ENCODE assay signal across 8 cellular contexts in genomic region chr22:38218661-38219331, GRCh38. TPM values are rescaled to one million over a fixed set of nuclear protein-coding genes. Genes with fewer than 3 reads are reported as not detected.
DNase-seq lines count a peak whose midpoint lies in the region; ATAC-seq and TF ChIP-seq lines count a peak whose summit lies in the region.

No MANE protein-coding gene starts in this region.

- H3K9me3 ChIP-seq in Caco-2 (no peaks in the 10 kb centered on the region), lower lobe of right lung (no peaks in the 10 kb centered on the region), stomach (no peaks in the 10 kb centered on the region)

- H3K4me1 ChIP-seq in Caco-2 (peaks cover 23% of the 10 kb centered on the region), lower lobe of right lung (peaks cover 56% of the 10 kb centered on the region), stomach (peaks cover 51 to 92% (median 66%) of the 10 kb centered on the region in 4 donors)

- TF ChIP-seq POLR2A in stomach (IDR thresholded peaks at IDR 0.05), result no peak

- H3K27me3 ChIP-seq in Caco-2 (replicated peaks; ENCODE audit: control insufficient read depth, insufficient read depth, low read length), result no peaks in the 10 kb centered on the region
- no peaks in the 10 kb centered on the region for H3K27me3 ChIP-seq in lower lobe of right lung (ENCODE audit: low read depth)
- H3K27me3 ChIP-seq in stomach, result no peaks in the 10 kb centered on the region

- H3K36me3 Mint-ChIP-seq in Caco-2 (ENCODE audit: insufficient read depth, unreplicated experiment), result peaks cover 45% of the 10 kb centered on the region

- peaks cover 11% of the 10 kb centered on the region for H3K4me1 Mint-ChIP-seq in Caco-2 (ENCODE audit: low read depth, unreplicated experiment)

- POLR2A ChIA-PET in Caco-2 (lab: Charles Lee) (interaction anchor here (0.5 to 1.0 kb wide), 4 partner anchors 17 to 401 kb away, joined by 3 to 5 read pairs (median 4); partner anchors contain the start of genes MAFF and PLA2G6), RWPE1 (lab: Yijun Ruan, JAX; ENCODE audit: low non-redundant PET) (no interaction called here)

- TF ChIP-seq CTCF in Caco-2 (IDR thresholded peaks at IDR 0.05; ENCODE audit: insufficient read depth in 1 of 2, low read depth in 1 of 2, low read length in 1 of 2, severe bottlenecking in 1 of 2, unreplicated experiment in 1 of 2) (no peak), RWPE1 (conservative IDR thresholded peaks at IDR 0.05; ENCODE audit: low read depth) (no peak), lower lobe of right lung (IDR thresholded peaks at IDR 0.05) (no peak), stomach (IDR thresholded peaks at IDR 0.05) (no peak)

- peak; percentile 55 for TF ChIP-seq EP300 in stomach (IDR thresholded peaks at IDR 0.05)

- intact Hi-C loops in Caco-2 (cut with micrococcal nuclease; ENCODE audit: unreplicated experiment), result loop anchor here (5.0 to 10.0 kb wide), 2 partner anchors 36 to 104 kb away; partner anchors contain the start of genes BAIAP2L2 and PLA2G6
- intact Hi-C loops in lower lobe of right lung (cut with DNase I), result no loop called here
- intact Hi-C loops in stomach (cut with DNase I; ENCODE audit: low total_unique reads), result no loop called here

- ATAC-seq in lower lobe of right lung (peak; percentile 84 to 86), HG02885 (IDR thresholded peaks at IDR 0.05; ENCODE audit: poor library complexity, unreplicated experiment) (no peak), GM21381 (IDR thresholded peaks at IDR 0.05; ENCODE audit: unreplicated experiment) (no peak)

- H3K27me3 Mint-ChIP-seq in Caco-2 (ENCODE audit: insufficient read depth, unreplicated experiment), result no peaks in the 10 kb centered on the region

- H3K27ac Mint-ChIP-seq in Caco-2 (ENCODE audit: unreplicated experiment), result peak overlapping the region; percentile 94

- H3K27ac ChIP-seq in RWPE1 (peak overlapping the region; percentile 99), lower lobe of right lung (peak overlapping the region; percentile 85), stomach (peak overlapping the region; percentile 52 to 97 (median 94))

- H3K4me3 Mint-ChIP-seq in Caco-2 (ENCODE audit: unreplicated experiment), result no peak overlapping the region

- no peaks in the 10 kb centered on the region for H3K9me3 Mint-ChIP-seq in Caco-2 (ENCODE audit: unreplicated experiment)

- no peak overlapping the region for H3K4me3 ChIP-seq in Caco-2 (ENCODE audit: low read depth, low read length)
- no peak overlapping the region for H3K4me3 ChIP-seq in lower lobe of right lung
- H3K4me3 ChIP-seq in stomach, result no peak overlapping the region

- CTCF ChIA-PET in Caco-2 (lab: Charles Lee) (interaction anchor here (1.2 to 1.3 kb wide), 2 partner anchors 16 to 167 kb away, joined by 3 to 4 read pairs; no protein-coding TSS in a partner anchor), RWPE1 (lab: Yijun Ruan, JAX) (no interaction called here)

- WGBS in stomach, 5 donors, result 16 to 30% (median 25%) methylated on average over 14 to 19 of the region's 19 CpGs

- DNase-seq in Caco-2, result peak; percentile 78 to 86
- peak; percentile 71 for DNase-seq in RWPE1 (ENCODE audit: low spot score)
- peak; percentile 94 for DNase-seq in dermis blood vessel endothelial cell
- peak; percentile 88 for DNase-seq in lower lobe of right lung
- DNase-seq in stomach, result peak; percentile 92
- no peak for DNase-seq in NCI-H2107 treated with DMSO at 0.1 percent for 48 hours (lab: John Stamatoyannopoulos, UW; ENCODE audit: unreplicated experiment)

- H3K36me3 ChIP-seq in Caco-2 (ENCODE audit: control insufficient read depth, insufficient read depth, low read length), result peaks cover 1% of the 10 kb centered on the region; the same call in 1 of the 2 replicates
- H3K36me3 ChIP-seq in lower lobe of right lung, result peaks cover 27% of the 10 kb centered on the region
- peaks cover 5 to 63% (median 51%) of the 10 kb centered on the region in 4 donors for H3K36me3 ChIP-seq in stomach

- BruUV-seq in Caco-2 (replicated peaks; lab: Mats Ljungman, UMichigan), result no TSS peak

RNA-seq across cellular contexts. Expression of gene MAFF, which starts 17.0 kb away (rescaled TPM):
- total RNA-seq in Caco-2 (2022) (6.8 and 9.0 TPM in 2 replicates), dermis blood vessel endothelial cell (96.3 and 164 TPM in 2 replicates), lower lobe of right lung (41.3 TPM), stomach (100 to 1,000 TPM in 2 of 5 donors, 10 to 100 TPM in 1, 1 to 10 TPM in 1, under 1 TPM in 1; 0.58 to 130 (median 58.9) TPM)
- polyA plus RNA-seq in stomach, result 10 to 100 TPM; 16.0 to 65.7 (median 35.7) TPM

RNA-seq across cellular contexts. Expression of gene PLA2G6, which starts 37.2 kb away (rescaled TPM):
- total RNA-seq in Caco-2 (2022) (18.7 and 19.2 TPM in 2 replicates), dermis blood vessel endothelial cell (4.6 and 10.6 TPM in 2 replicates), lower lobe of right lung (60.8 TPM), stomach (10 to 100 TPM; 24.0 to 68.3 (median 30.0) TPM)
- polyA plus RNA-seq in stomach, result 10 to 100 TPM in 2 of 3 donors, 1 to 10 TPM in 1; 6.0 to 24.8 (median 11.8) TPM

RNA-seq across cellular contexts. Expression of gene TMEM184B, which starts 54.0 kb away (rescaled TPM):
- total RNA-seq in Caco-2 (2022), result 52.4 and 53.3 TPM in 2 replicates
- total RNA-seq in dermis blood vessel endothelial cell, result 36.2 and 49.4 TPM in 2 replicates
- 77.7 TPM for total RNA-seq in lower lobe of right lung
- total RNA-seq in stomach, result 100 to 1,000 TPM in 1 of 5 donors, 10 to 100 TPM in 4; 27.0 to 110 (median 75.9) TPM
- polyA plus RNA-seq in stomach, result 10 to 100 TPM in 2 of 3 donors, 1 to 10 TPM in 1; 10.0 to 13.8 (median 10.8) TPM

Comparison
In these comparisons a context has a peak if more than half of its experiments do, and no peak if none do; other contexts are left out.
1. ATAC-seq: peak in lower lobe of right lung (2 of 2); none in HG02885 (single experiment) and GM21381 (single experiment).
2. Peak in every context shown above with its lines, with median percentiles within 50 percentile points of each other: H3K27ac ChIP-seq.